Comparison of ENCODE assay signal across 8 cellular contexts in genomic region chr2:61536723-61537581, GRCh38. TPM values are rescaled to one million over a fixed set of nuclear protein-coding genes. Genes with fewer than 3 reads are reported as not detected.
DNase-seq lines count a peak whose midpoint lies in the region; ATAC-seq and TF ChIP-seq lines count a peak whose summit lies in the region.

No MANE protein-coding gene starts in this region.

- peak overlapping the region; percentile 81 for H3K4me2 ChIP-seq in DND-41 (ENCODE audit: insufficient read depth, low read length)
- H3K4me2 ChIP-seq in neural cell (ENCODE audit: low read length) = peak overlapping the region; percentile 23

- H3K4me3 ChIP-seq in DND-41 (ENCODE audit: low read depth in 1 of 2, low read length in 2 of 2) (peak overlapping the region; percentile 46 to 72; a peak in 3 of 4 replicates), RWPE2 (ENCODE audit: severe bottlenecking) (peak overlapping the region; percentile 42), fibroblast of villous mesenchyme (ENCODE audit: low read depth, low read length) (peak overlapping the region; percentile 97), neural cell (ENCODE audit: low read length) (peak overlapping the region; percentile 77)

- TF ChIP-seq EP300 in neural cell (conservative IDR thresholded peaks at IDR 0.05; ENCODE audit: poor library complexity, severe bottlenecking) = no peak

- TF ChIP-seq RAD21 in neural cell (conservative IDR thresholded peaks at IDR 0.05) = no peak

- peak overlapping the region; percentile 100 for H3K27ac Mint-ChIP-seq in stimulated activated naive CD8-positive, alpha-beta T cell treated with anti-CD3 and anti-CD28 coated beads, Interleukin-15, amount 100 ng/mL, for 72 hours

- peak overlapping the region; percentile 77 for H3K27ac ChIP-seq in DND-41 (ENCODE audit: low read length)
- peak overlapping the region; percentile 97 for H3K27ac ChIP-seq in RWPE2 (ENCODE audit: poor library complexity, severe bottlenecking)
- H3K27ac ChIP-seq in neural cell (ENCODE audit: low read length) = peak overlapping the region; percentile 95

- no peak for TF ChIP-seq CTCF in DND-41 (IDR thresholded peaks at IDR 0.05; ENCODE audit: borderline replicate concordance, extremely low read depth, low read length, poor library complexity, severe bottlenecking)
- no peak for TF ChIP-seq CTCF in RWPE2 (IDR thresholded peaks at IDR 0.05; ENCODE audit: poor library complexity, severe bottlenecking)
- TF ChIP-seq CTCF in fibroblast of villous mesenchyme (IDR thresholded peaks at IDR 0.05; ENCODE audit: insufficient read depth, low read depth, low read length) = no peak
- TF ChIP-seq CTCF in neural cell (IDR thresholded peaks at IDR 0.05; ENCODE audit: poor library complexity, severe bottlenecking) = no peak

- H3K4me1 ChIP-seq in DND-41 (ENCODE audit: insufficient read depth, low read length) (peaks cover 50% of the 10 kb centered on the region), RWPE2 (ENCODE audit: insufficient read depth, poor library complexity, severe bottlenecking) (peaks cover 39% of the 10 kb centered on the region)

- H3K9me3 ChIP-seq in DND-41 (ENCODE audit: insufficient read depth, low read length, severe bottlenecking) (no peaks in the 10 kb centered on the region), RWPE2 (ENCODE audit: severe bottlenecking) (no peaks in the 10 kb centered on the region), neural cell (ENCODE audit: low read length) (no peaks in the 10 kb centered on the region)

- H3K79me2 ChIP-seq in DND-41 (ENCODE audit: insufficient read depth, low read length) (peaks cover 77% of the 10 kb centered on the region), neural cell (replicated peaks; ENCODE audit: insufficient read depth, low read length) (peaks cover 51% of the 10 kb centered on the region)

- H3K27me3 ChIP-seq in DND-41 (ENCODE audit: insufficient read depth, low read length, poor library complexity) (no peaks in the 10 kb centered on the region), RWPE2 (ENCODE audit: insufficient read depth, poor library complexity, severe bottlenecking) (no peaks in the 10 kb centered on the region), neural cell (ENCODE audit: insufficient read depth, low read depth, low read length) (no peaks in the 10 kb centered on the region)

- peak; percentile 94 for DNase-seq in DND-41
- peak; percentile 82 for DNase-seq in KG1 (lab: John Stamatoyannopoulos, UW)
- DNase-seq in RWPE2 (ENCODE audit: low spot score) = peak; percentile 87
- DNase-seq in activated gamma-delta T cell (lab: John Stamatoyannopoulos, UW) = peak; percentile 29
- DNase-seq in fibroblast of villous mesenchyme (ENCODE audit: low read depth) = peak; percentile 95
- peak; percentile 85 to 91 for DNase-seq in stimulated activated naive CD8-positive, alpha-beta T cell treated with anti-CD3 and anti-CD28 coated beads, Interleukin-15, amount 100 ng/mL, for 72 hours

- peaks cover 19% of the 10 kb centered on the region for H3K36me3 ChIP-seq in DND-41 (ENCODE audit: insufficient read depth, low read length)
- H3K36me3 ChIP-seq in RWPE2 (ENCODE audit: low read depth) = peaks cover 47% of the 10 kb centered on the region
- H3K36me3 ChIP-seq in neural cell (ENCODE audit: insufficient read depth, low read length) = no peaks in the 10 kb centered on the region

- H2AFZ ChIP-seq in DND-41 (ENCODE audit: low read depth, low read length) (peak overlapping the region; percentile 51; the same call in 1 of the 2 replicates), neural cell (ENCODE audit: low read depth, low read length) (no peak overlapping the region)

- no peaks in the 10 kb centered on the region for H3K9me2 ChIP-seq in neural cell (ENCODE audit: insufficient read depth, low read length)

- peak overlapping the region; percentile 92 to 95 for H3K4me3 Mint-ChIP-seq in stimulated activated naive CD8-positive, alpha-beta T cell treated with anti-CD3 and anti-CD28 coated beads, Interleukin-15, amount 100 ng/mL, for 72 hours

- H3K9ac ChIP-seq in DND-41 (ENCODE audit: low read depth, low read length) (peak overlapping the region; percentile 92), neural cell (ENCODE audit: low read length) (peak overlapping the region; percentile 91)

- no peaks in the 10 kb centered on the region for H3K9me3 Mint-ChIP-seq in stimulated activated naive CD8-positive, alpha-beta T cell treated with anti-CD3 and anti-CD28 coated beads, Interleukin-15, amount 100 ng/mL, for 72 hours

- H3K27me3 Mint-ChIP-seq in stimulated activated naive CD8-positive, alpha-beta T cell treated with anti-CD3 and anti-CD28 coated beads, Interleukin-15, amount 100 ng/mL, for 72 hours = no peaks in the 10 kb centered on the region

- peaks cover 43% of the 10 kb centered on the region for H4K20me1 ChIP-seq in DND-41 (ENCODE audit: insufficient read depth, low read length)
- peaks cover 49% of the 10 kb centered on the region for H4K20me1 ChIP-seq in neural cell (ENCODE audit: insufficient read depth)

- no peaks in the 10 kb centered on the region for H3F3A ChIP-seq in neural cell (ENCODE audit: insufficient read depth, low read length, poor library complexity, severe bottlenecking)

- H3K4me1 Mint-ChIP-seq in stimulated activated naive CD8-positive, alpha-beta T cell treated with anti-CD3 and anti-CD28 coated beads, Interleukin-15, amount 100 ng/mL, for 72 hours = peaks cover 33% of the 10 kb centered on the region

- ATAC-seq in DND-41 (ENCODE audit: insufficient read depth, low read depth) (peak; percentile 73), GM21723 (IDR thresholded peaks at IDR 0.05; ENCODE audit: unreplicated experiment) (peak; percentile 68), RWPE2 (ENCODE audit: low read depth) (peak; percentile 71)
- peak; percentile 74 for ATAC-seq in stimulated activated naive CD8-positive, alpha-beta T cell treated with anti-CD3 and anti-CD28 coated beads, Interleukin-15, amount 100 ng/mL, for 72 hours

TF ChIP-seq in neural cell, 6 proteins besides CTCF, POLR2A, EP300 and RAD21:
- TF ChIP-seq EZH2 (IDR thresholded peaks at IDR 0.05; ENCODE audit: borderline replicate concordance, insufficient read depth, low read length, poor library complexity, severe bottlenecking) (no peak), TAF1 (IDR thresholded peaks at IDR 0.05; ENCODE audit: low read depth) (no peak), POLR2AphosphoS5 (IDR thresholded peaks at IDR 0.05) (peak; percentile 21), REST (IDR thresholded peaks at IDR 0.05; ENCODE audit: borderline replicate concordance) (no peak), MXI1 (conservative IDR thresholded peaks at IDR 0.05; ENCODE audit: poor library complexity, severe bottlenecking) (peak; percentile 95), SMC3 (conservative IDR thresholded peaks at IDR 0.05; ENCODE audit: poor library complexity) (no peak)
TF ChIP-seq in neural cell: peak in this region for 2.

RNA-seq across cellular contexts. Expression of gene XPO1, which starts 1.2 kb away (rescaled TPM):
- total RNA-seq in fibroblast of villous mesenchyme = 224 and 282 TPM in 2 replicates
- polyA plus RNA-seq in neural cell = 494 and 522 TPM in 2 replicates
- polyA minus RNA-seq in neural cell = 553 and 565 TPM in 2 replicates

Comparison
In these comparisons a context has a peak if more than half of its experiments do, and no peak if none do; other contexts are left out.
1. Peak in every context shown above with its lines: DNase-seq, ATAC-seq, H3K4me3 ChIP-seq and H3K27ac ChIP-seq.
2. DNase-seq: peak in every context shown above with its lines; median percentile 95 in fibroblast of villous mesenchyme; 94 in DND-41; 88 in stimulated activated naive CD8-positive, alpha-beta T cell treated with anti-CD3 and anti-CD28 coated beads, Interleukin-15, amount 100 ng/mL, for 72 hours; 87 in RWPE2; 82 in KG1; 29 in activated gamma-delta T cell.
3. H3K4me3 ChIP-seq: peak in every context shown above with its lines; median percentile 97 in fibroblast of villous mesenchyme; 77 in neural cell; 59 in DND-41; 42 in RWPE2.